ENCODE assay signal across 31 cellular contexts in the genomic region with DNA sequence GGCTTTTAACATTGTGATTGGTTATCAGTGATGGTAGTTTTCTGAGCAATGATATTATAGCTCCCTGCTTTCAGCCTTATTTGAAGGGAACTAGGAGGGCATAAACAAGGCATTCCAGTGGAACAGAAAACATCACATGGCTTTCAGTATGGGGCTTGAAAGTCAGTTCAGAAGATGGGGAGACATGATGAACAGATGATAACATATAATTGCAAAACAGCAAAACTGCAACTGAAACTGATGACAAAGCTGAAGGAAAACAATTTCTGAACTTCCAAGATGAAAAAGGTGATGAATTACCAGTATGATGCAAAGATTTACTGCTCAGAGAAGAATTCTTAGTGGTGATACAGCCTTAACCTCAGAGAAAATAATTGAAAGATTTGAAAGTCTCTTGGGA.
"Had no signal": no experiment of that assay in that cellular context is flagged by ENCODE, and none has a peak within 500 bp of the region (broad histone marks: within the 10 kb centered on the region; RNA-seq: fewer than 3 reads in every experiment).

No MANE protein-coding gene starts in this region.

- H3K9me3 Mint-ChIP-seq: neural crest cell, type B pancreatic cell had no signal

- H3K4me1 ChIP-seq: parathyroid adenoma, psoas muscle, sigmoid colon, uterus had no signal

- H3K9ac ChIP-seq: parathyroid adenoma had no signal

- H3K4me1 Mint-ChIP-seq: activated B cell treated with CpG ODN at 0.5 μM for 24 hours; activated naive CD8-positive, alpha-beta T cell treated with anti-CD3 and anti-CD28 coated beads, Interleukin-2, amount 10 ng/mL, durations not matched to agents 7 days and 5 days; memory B cell; naive thymus-derived CD8-positive, alpha-beta T cell; stimulated activated memory B cell treated with anti-CD40 and anti-IgM and Interleukin-4, amounts not matched to agents 10 μg/mL and 1 μg/mL and 100 μg/mL, for 72 hours; stimulated activated naive CD8-positive, alpha-beta T cell treated with anti-CD3 and anti-CD28 coated beads, Interleukin-15, amount 100 ng/mL, for 72 hours had no signal

- H3K4me3 Mint-ChIP-seq: activated B cell treated with CpG ODN at 0.5 μM for 24 hours; activated naive CD4-positive, alpha-beta T cell treated with anti-CD3 and anti-CD28 coated beads for 36 hours; activated naive CD8-positive, alpha-beta T cell treated with anti-CD3 and anti-CD28 coated beads, Interleukin-2, amount 10 ng/mL, durations not matched to agents 7 days and 5 days; memory B cell; naive thymus-derived CD8-positive, alpha-beta T cell; neural crest cell; stimulated activated memory B cell treated with anti-CD40 and anti-IgM and Interleukin-4, amounts not matched to agents 10 μg/mL and 1 μg/mL and 100 μg/mL, for 72 hours; stimulated activated naive CD8-positive, alpha-beta T cell treated with anti-CD3 and anti-CD28 coated beads, Interleukin-15, amount 100 ng/mL, for 72 hours; T-helper 2 cell treated with Interferon-gamma antibody and Interleukin-4, amounts not matched to agents 5 μg/mL and 100 μg/mL, for 36 hours; type B pancreatic cell had no signal

- H3K4me2 ChIP-seq: hepatocyte, smooth muscle cell had no signal

- H3K27me3 Mint-ChIP-seq: activated B cell treated with CpG ODN at 0.5 μM for 24 hours; activated naive CD8-positive, alpha-beta T cell treated with anti-CD3 and anti-CD28 coated beads, Interleukin-2, amount 10 ng/mL, durations not matched to agents 7 days and 5 days; memory B cell; naive thymus-derived CD8-positive, alpha-beta T cell; stimulated activated memory B cell treated with anti-CD40 and anti-IgM and Interleukin-4, amounts not matched to agents 10 μg/mL and 1 μg/mL and 100 μg/mL, for 72 hours; stimulated activated naive CD8-positive, alpha-beta T cell treated with anti-CD3 and anti-CD28 coated beads, Interleukin-15, amount 100 ng/mL, for 72 hours; type B pancreatic cell had no signal

- DNase-seq: activated B cell treated with CpG ODN at 0.5 μM for 24 hours; activated CD4-positive, alpha-beta T cell treated with anti-CD3 and anti-CD28 coated beads for 4 hours; activated CD4-positive, alpha-beta T cell treated with anti-CD3 and anti-CD28 coated beads, Interleukin-2, amount 50 U/mL, for 4 hours; activated CD8-positive, alpha-beta memory T cell treated with anti-CD3 and anti-CD28 coated beads for 24 hours; activated effector memory CD4-positive, alpha-beta T cell treated with Interleukin-2 at 50 U/mL for 16 hours; activated naive CD4-positive, alpha-beta T cell treated with anti-CD3 and anti-CD28 coated beads for 36 hours; activated naive CD8-positive, alpha-beta T cell treated with anti-CD3 and anti-CD28 coated beads, Interleukin-2, amount 10 ng/mL, durations not matched to agents 7 days and 5 days; amniotic stem cell; brain microvascular endothelial cell; cortex of kidney; kidney; naive thymus-derived CD8-positive, alpha-beta T cell; occipital lobe; psoas muscle; sigmoid colon; stimulated activated CD4-positive, alpha-beta T cell treated with anti-CD3 and anti-CD28 coated beads, Interleukin-1b, Interleukin-23, amount 100 ng/mL, for 48 hours; stimulated activated CD4-positive, alpha-beta T cell treated with anti-CD3 and anti-CD28 coated beads, Interleukin-4, amount 100 ng/mL, for 4 hours; stimulated activated CD8-positive, alpha-beta memory T cell treated with anti-CD3 and anti-CD28 coated beads, Interleukin-4, amount 100 ng/mL, for 48 hours; stimulated activated naive CD8-positive, alpha-beta T cell treated with anti-CD3 and anti-CD28 coated beads, Interleukin-15, amount 100 ng/mL, for 72 hours; substantia nigra; T-helper 1 cell; uterus had no signal

- H3K4me3 ChIP-seq: hepatocyte, psoas muscle, sigmoid colon, smooth muscle cell, uterus had no signal

- H3K27ac Mint-ChIP-seq: activated B cell treated with CpG ODN at 0.5 μM for 24 hours; activated naive CD4-positive, alpha-beta T cell treated with anti-CD3 and anti-CD28 coated beads for 36 hours; activated naive CD8-positive, alpha-beta T cell treated with anti-CD3 and anti-CD28 coated beads, Interleukin-2, amount 10 ng/mL, durations not matched to agents 7 days and 5 days; memory B cell; naive thymus-derived CD8-positive, alpha-beta T cell; stimulated activated memory B cell treated with anti-CD40 and anti-IgM and Interleukin-4, amounts not matched to agents 10 μg/mL and 1 μg/mL and 100 μg/mL, for 72 hours; stimulated activated naive CD8-positive, alpha-beta T cell treated with anti-CD3 and anti-CD28 coated beads, Interleukin-15, amount 100 ng/mL, for 72 hours; T-helper 2 cell treated with Interferon-gamma antibody and Interleukin-4, amounts not matched to agents 5 μg/mL and 100 μg/mL, for 36 hours; type B pancreatic cell had no signal

- H3K27ac ChIP-seq: brain microvascular endothelial cell, hepatocyte, parathyroid adenoma, psoas muscle, sigmoid colon, uterus had no signal

- H3K27me3 ChIP-seq: brain microvascular endothelial cell, hepatocyte, sigmoid colon, uterus had no signal

- H3K36me3 ChIP-seq: brain microvascular endothelial cell, sigmoid colon, uterus had no signal

- H3K79me2 ChIP-seq: hepatocyte, parathyroid adenoma had no signal

- H3K36me3 Mint-ChIP-seq: activated naive CD8-positive, alpha-beta T cell treated with anti-CD3 and anti-CD28 coated beads, Interleukin-2, amount 10 ng/mL, durations not matched to agents 7 days and 5 days; memory B cell; stimulated activated memory B cell treated with anti-CD40 and anti-IgM and Interleukin-4, amounts not matched to agents 10 μg/mL and 1 μg/mL and 100 μg/mL, for 72 hours; type B pancreatic cell had no signal

- ATAC-seq: esophagus mucosa; naive thymus-derived CD8-positive, alpha-beta T cell; psoas muscle; stimulated activated memory B cell treated with anti-CD40 and anti-IgM and Interleukin-4, amounts not matched to agents 10 μg/mL and 1 μg/mL and 100 μg/mL, for 72 hours; stimulated activated naive CD8-positive, alpha-beta T cell treated with anti-CD3 and anti-CD28 coated beads, Interleukin-15, amount 100 ng/mL, for 72 hours had no signal

- H2AFZ ChIP-seq: hepatocyte, parathyroid adenoma had no signal
